9 cellular contexts compared by ENCODE assay signal in genomic region chr19:13022859-13023636, GRCh38. TPM values are rescaled to one million over a fixed set of nuclear protein-coding genes. Genes with fewer than 3 reads are reported as not detected.
A peak's percentile ranks its signal among the peaks of the same experiment; 100 is the strongest.
DNase-seq lines count a peak whose midpoint lies in the region; FAIRE-seq and TF ChIP-seq lines count a peak whose summit lies in the region.
"Had no signal": no experiment of that assay in that cellular context is flagged by ENCODE, and none has a peak within 500 bp of the region (broad histone marks: within the 10 kb centered on the region; RNA-seq: fewer than 3 reads in every experiment).

No MANE protein-coding gene starts in this region.

- no peak for DNase-seq in T-helper 1 cell
- peak; percentile 27 for DNase-seq in NCI-H128 (lab: John Stamatoyannopoulos, UW; ENCODE audit: unreplicated experiment)
- no peak for DNase-seq in activated T-helper 1 cell treated with anti-CD3 and anti-CD28 coated beads, Interleukin-12 subunit alpha, Interleukin-12 subunit beta, Interleukin-2, Interleukin-4 antibody, amounts not matched to agents 30 ng/mL and 10 ng/mL and 1 ng/mL, durations not matched to agents 14 hours and 24 hours and 36 hours (ENCODE audit: low spot score)
- DNase-seq in frontal cortex (ENCODE audit: low spot score in 2 of 2) = peak; percentile 75 to 76
- peak; percentile 98 for DNase-seq in osteoblast (ENCODE audit: insufficient read length, low spot score, missing footprints)
- no peak for DNase-seq in COLO668 (lab: John Stamatoyannopoulos, UW; ENCODE audit: unreplicated experiment)
- no peak for DNase-seq in Karpas-422

- H3K4me2 ChIP-seq in osteoblast (ENCODE audit: insufficient read depth, low read length) (peak overlapping the region; percentile 91), Karpas-422 (ENCODE audit: low read depth, low read length, poor library complexity, severe bottlenecking) (no peak overlapping the region)

- no peak overlapping the region for H3K27ac Mint-ChIP-seq in T-helper 1 cell treated with Interleukin-12 subunit alpha and Interleukin-12 subunit beta and Interleukin-4 antibody, amounts not matched to agents 30 μg/mL and 1 μg/mL, for 36 hours
- no peak overlapping the region for H3K27ac Mint-ChIP-seq in activated T-helper 1 cell treated with anti-CD3 and anti-CD28 coated beads, Interleukin-12 subunit alpha, Interleukin-12 subunit beta, Interleukin-2, Interleukin-4 antibody, amounts not matched to agents 30 ng/mL and 10 ng/mL and 1 ng/mL, durations not matched to agents 14 hours and 24 hours and 36 hours

- H2AFZ ChIP-seq in osteoblast (ENCODE audit: low read length) (peak overlapping the region; percentile 3), Karpas-422 (ENCODE audit: low read length) (no peak overlapping the region)

- peaks cover 20% of the 10 kb centered on the region for H3K4me1 Mint-ChIP-seq in T-helper 1 cell treated with Interleukin-12 subunit alpha and Interleukin-12 subunit beta and Interleukin-4 antibody, amounts not matched to agents 30 μg/mL and 1 μg/mL, for 36 hours (ENCODE audit: low read depth)
- peaks cover 17% of the 10 kb centered on the region for H3K4me1 Mint-ChIP-seq in activated T-helper 1 cell treated with anti-CD3 and anti-CD28 coated beads, Interleukin-12 subunit alpha, Interleukin-12 subunit beta, Interleukin-2, Interleukin-4 antibody, amounts not matched to agents 30 ng/mL and 10 ng/mL and 1 ng/mL, durations not matched to agents 14 hours and 24 hours and 36 hours (ENCODE audit: low read depth)

- peaks cover 7% of the 10 kb centered on the region for H4K20me1 ChIP-seq in osteoblast (ENCODE audit: insufficient read depth, low read length)
- H4K20me1 ChIP-seq in Karpas-422 (ENCODE audit: insufficient read depth, low read depth, low read length) = no peaks in the 10 kb centered on the region

- H3K4me3 Mint-ChIP-seq in T-helper 1 cell treated with Interleukin-12 subunit alpha and Interleukin-12 subunit beta and Interleukin-4 antibody, amounts not matched to agents 30 μg/mL and 1 μg/mL, for 36 hours = peak overlapping the region; percentile 67
- peak overlapping the region; percentile 75 for H3K4me3 Mint-ChIP-seq in activated T-helper 1 cell treated with anti-CD3 and anti-CD28 coated beads, Interleukin-12 subunit alpha, Interleukin-12 subunit beta, Interleukin-2, Interleukin-4 antibody, amounts not matched to agents 30 ng/mL and 10 ng/mL and 1 ng/mL, durations not matched to agents 14 hours and 24 hours and 36 hours

- H3K27me3 ChIP-seq in osteoblast (ENCODE audit: insufficient read depth, low read length) (no peaks in the 10 kb centered on the region), Karpas-422 (ENCODE audit: low read length) (no peaks in the 10 kb centered on the region)

- H3K27ac ChIP-seq in osteoblast (ENCODE audit: low read depth, low read length) (peak overlapping the region; percentile 93), Karpas-422 (ENCODE audit: low read length) (no peak overlapping the region)
- H3K27ac ChIP-seq: neutrophil had no signal

- H3K9me2 ChIP-seq in Karpas-422 (replicated peaks; ENCODE audit: insufficient read depth, low read length) = no peaks in the 10 kb centered on the region

- peaks cover 73% of the 10 kb centered on the region for H3K27me3 Mint-ChIP-seq in T-helper 1 cell treated with Interleukin-12 subunit alpha and Interleukin-12 subunit beta and Interleukin-4 antibody, amounts not matched to agents 30 μg/mL and 1 μg/mL, for 36 hours (ENCODE audit: low read depth)
- H3K27me3 Mint-ChIP-seq in activated T-helper 1 cell treated with anti-CD3 and anti-CD28 coated beads, Interleukin-12 subunit alpha, Interleukin-12 subunit beta, Interleukin-2, Interleukin-4 antibody, amounts not matched to agents 30 ng/mL and 10 ng/mL and 1 ng/mL, durations not matched to agents 14 hours and 24 hours and 36 hours (ENCODE audit: insufficient read depth) = peaks cover 42% of the 10 kb centered on the region

- FAIRE-seq in frontal cortex (lab: Jason Lieb, UNC) = no peak

- peaks cover 16% of the 10 kb centered on the region for H3K36me3 ChIP-seq in osteoblast (ENCODE audit: insufficient read depth, low read length)
- H3K36me3 ChIP-seq in Karpas-422 (ENCODE audit: insufficient read depth, low read length) = no peaks in the 10 kb centered on the region
- H3K36me3 ChIP-seq: neutrophil had no signal

- no peak overlapping the region for H3K9ac ChIP-seq in Karpas-422 (ENCODE audit: low read length)

- H3K9me3 ChIP-seq in osteoblast (ENCODE audit: low read depth, low read length) (no peaks in the 10 kb centered on the region), Karpas-422 (ENCODE audit: low read length) (no peaks in the 10 kb centered on the region)
- H3K9me3 ChIP-seq: neutrophil had no signal

- H3K79me2 ChIP-seq in osteoblast (ENCODE audit: insufficient read depth, low read length) = peaks cover 85% of the 10 kb centered on the region
- H3K79me2 ChIP-seq in Karpas-422 (ENCODE audit: low read length) = no peaks in the 10 kb centered on the region

- H3K4me3 ChIP-seq in osteoblast (ENCODE audit: insufficient read depth, low read length) (peak overlapping the region; percentile 65), Karpas-422 (ENCODE audit: low read length) (no peak overlapping the region)

- no peaks in the 10 kb centered on the region for H3K9me3 Mint-ChIP-seq in T-helper 1 cell treated with Interleukin-12 subunit alpha and Interleukin-12 subunit beta and Interleukin-4 antibody, amounts not matched to agents 30 μg/mL and 1 μg/mL, for 36 hours
- no peaks in the 10 kb centered on the region for H3K9me3 Mint-ChIP-seq in activated T-helper 1 cell treated with anti-CD3 and anti-CD28 coated beads, Interleukin-12 subunit alpha, Interleukin-12 subunit beta, Interleukin-2, Interleukin-4 antibody, amounts not matched to agents 30 ng/mL and 10 ng/mL and 1 ng/mL, durations not matched to agents 14 hours and 24 hours and 36 hours

- peaks cover 2% of the 10 kb centered on the region for H3K36me3 Mint-ChIP-seq in T-helper 1 cell treated with Interleukin-12 subunit alpha and Interleukin-12 subunit beta and Interleukin-4 antibody, amounts not matched to agents 30 μg/mL and 1 μg/mL, for 36 hours (ENCODE audit: low read depth)
- no peaks in the 10 kb centered on the region for H3K36me3 Mint-ChIP-seq in activated T-helper 1 cell treated with anti-CD3 and anti-CD28 coated beads, Interleukin-12 subunit alpha, Interleukin-12 subunit beta, Interleukin-2, Interleukin-4 antibody, amounts not matched to agents 30 ng/mL and 10 ng/mL and 1 ng/mL, durations not matched to agents 14 hours and 24 hours and 36 hours (ENCODE audit: low read depth)

- intact Hi-C loops in activated T-helper 1 cell treated with anti-CD3 and anti-CD28 coated beads, Interleukin-12 subunit alpha, Interleukin-12 subunit beta, Interleukin-2, Interleukin-4 antibody, amounts not matched to agents 30 ng/mL and 10 ng/mL and 1 ng/mL, durations not matched to agents 14 hours and 24 hours and 36 hours (cut with micrococcal nuclease) = no loop called here

- peaks cover 73% of the 10 kb centered on the region for H3K4me1 ChIP-seq in osteoblast (ENCODE audit: insufficient read depth, low read length)
- no peaks in the 10 kb centered on the region for H3K4me1 ChIP-seq in Karpas-422 (ENCODE audit: low read length)

- TF ChIP-seq CTCF in osteoblast (IDR thresholded peaks at IDR 0.05; ENCODE audit: extremely low read depth, low read depth, low read length) = no peak

RNA-seq across cellular contexts. Expression of gene NFIX, which starts 27.8 kb away (rescaled TPM):
- total RNA-seq in activated T-helper 1 cell treated with anti-CD3 and anti-CD28 coated beads, Interleukin-12 subunit alpha, Interleukin-12 subunit beta, Interleukin-2, Interleukin-4 antibody, amounts not matched to agents 30 ng/mL and 10 ng/mL and 1 ng/mL, durations not matched to agents 14 hours and 24 hours and 36 hours = 4.5 and 8.0 TPM in 2 replicates
- total RNA-seq in frontal cortex (41.6 TPM), osteoblast (114 and 122 TPM in 2 replicates)
- 0.04 and 0.18 TPM in 2 replicates for total RNA-seq in Karpas-422 (2014; rRNA removed; shearing (Covaris generic); ENCODE audit: low replicate concordance)

RNA-seq across cellular contexts. Expression of gene DAND5, which starts 53.7 kb away (rescaled TPM):
- total RNA-seq in activated T-helper 1 cell treated with anti-CD3 and anti-CD28 coated beads, Interleukin-12 subunit alpha, Interleukin-12 subunit beta, Interleukin-2, Interleukin-4 antibody, amounts not matched to agents 30 ng/mL and 10 ng/mL and 1 ng/mL, durations not matched to agents 14 hours and 24 hours and 36 hours = 0.10 TPM in 2 replicates
- under 0.01 TPM for total RNA-seq in frontal cortex
- total RNA-seq in osteoblast = not detected in 2 replicates
- 0.52 TPM in 1 of 2 replicates, not detected in the other for total RNA-seq in Karpas-422 (2014; rRNA removed; shearing (Covaris generic); ENCODE audit: low replicate concordance)

Comparison
In these comparisons a context has a peak if more than half of its experiments do, and no peak if none do; other contexts are left out.
1. DNase-seq: peak in NCI-H128 (single experiment), frontal cortex (2 of 2) and osteoblast (single experiment); none in T-helper 1 cell (0 of 5), activated T-helper 1 cell treated with anti-CD3 and anti-CD28 coated beads, Interleukin-12 subunit alpha, Interleukin-12 subunit beta, Interleukin-2, Interleukin-4 antibody, amounts not matched to agents 30 ng/mL and 10 ng/mL and 1 ng/mL, durations not matched to agents 14 hours and 24 hours and 36 hours (single experiment), COLO668 (single experiment) and Karpas-422 (single experiment).